Comparison of ENCODE assay signal across 17 cellular contexts in the genomic region with DNA sequence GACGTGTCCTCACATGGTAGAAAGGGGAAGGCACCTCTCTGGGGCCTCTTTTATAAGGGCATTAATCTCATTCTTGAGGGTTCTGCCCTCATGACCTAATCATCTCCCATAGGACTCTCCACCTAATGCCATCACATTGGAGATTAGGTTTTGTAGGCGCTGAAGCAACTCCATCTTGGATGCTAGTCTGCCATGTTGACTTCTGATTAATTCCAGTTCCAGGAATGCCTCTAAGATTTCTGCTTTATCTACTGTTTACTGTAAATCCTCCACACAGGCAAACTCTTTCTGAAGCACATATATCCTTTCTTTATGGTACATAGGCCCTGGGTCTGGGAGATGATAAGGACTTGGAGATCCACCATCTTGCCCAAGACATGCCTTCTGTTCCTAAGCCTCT.
"Had no signal": no experiment of that assay in that cellular context is flagged by ENCODE, and none has a peak within 500 bp of the region (broad histone marks: within the 10 kb centered on the region; RNA-seq: fewer than 3 reads in every experiment).

No MANE protein-coding gene starts in this region.

- H3K9me3 Mint-ChIP-seq: endodermal cell had no signal

- FAIRE-seq: endothelial cell of umbilical vein, kidney had no signal

- H3K36me3 ChIP-seq: neutrophil had no signal

- H3K36me3 Mint-ChIP-seq: naive B cell had no signal

- H3K27me3 ChIP-seq: foreskin keratinocyte, neutrophil had no signal

- H3K27ac Mint-ChIP-seq: endodermal cell, naive B cell had no signal

- DNase-seq: effector CD4-positive, alpha-beta T cell; erythroblast; foreskin keratinocyte; left colon; left ventricle myocardium superior; mesendoderm; naive B cell; stimulated activated CD4-positive, alpha-beta T cell treated with anti-CD3 and anti-CD28 coated beads, Interleukin-2, amount 100 ng/mL, for 24 hours; stimulated activated CD4-positive, alpha-beta T cell treated with anti-CD3 and anti-CD28 coated beads, Interleukin-4, amount 100 ng/mL, for 4 hours; stimulated activated naive CD4-positive, alpha-beta T cell had no signal

- H3K4me3 ChIP-seq: coronary artery, lung, skin epidermis had no signal

- H3K9me3 ChIP-seq: neutrophil had no signal

- H3K4me3 Mint-ChIP-seq: endodermal cell had no signal

- H3K27ac ChIP-seq: coronary artery, foreskin keratinocyte, neutrophil had no signal
